9 cellular contexts compared by ENCODE assay signal in the genomic region with DNA sequence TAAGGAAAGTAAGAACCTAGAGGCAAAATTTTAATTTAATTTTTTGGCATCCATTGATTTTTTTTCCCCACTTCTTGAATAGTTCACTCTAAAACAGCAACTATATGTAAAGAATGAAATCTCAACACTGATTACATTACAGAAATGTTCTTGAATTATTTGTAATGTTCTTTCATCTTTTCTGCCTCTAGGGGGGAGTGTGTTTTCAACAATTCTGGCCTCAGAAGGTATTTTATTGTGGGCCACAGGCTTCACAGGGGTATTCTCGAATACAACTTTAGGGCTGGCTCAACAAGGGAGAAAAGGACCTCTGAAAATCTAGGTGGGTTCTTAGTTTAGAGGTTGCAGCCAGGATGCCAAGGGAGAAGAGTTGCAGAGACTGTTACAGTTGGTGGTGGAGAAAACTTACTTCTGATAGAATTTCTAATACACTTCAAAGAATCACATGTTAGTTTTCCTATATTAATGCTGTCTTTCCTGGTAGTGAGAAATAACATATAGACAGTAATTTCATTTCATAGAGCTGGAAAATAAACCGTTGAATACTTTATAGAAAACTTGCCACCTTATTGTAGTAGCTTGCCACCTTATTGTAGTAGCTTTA. TPM values are rescaled to one million over a fixed set of nuclear protein-coding genes. Genes with fewer than 3 reads are reported as not detected.
A peak's percentile ranks its signal among the peaks of the same experiment; 100 is the strongest.
DNase-seq lines count a peak whose midpoint lies in the region; ATAC-seq and TF ChIP-seq lines count a peak whose summit lies in the region.
"Had no signal": no experiment of that assay in that cellular context is flagged by ENCODE, and none has a peak within 500 bp of the region (broad histone marks: within the 10 kb centered on the region; RNA-seq: fewer than 3 reads in every experiment).

No MANE protein-coding gene starts in this region.

- H3K4me3 ChIP-seq in GM12865 (ENCODE audit: low read depth, low read length): no peak overlapping the region
- H3K4me3 ChIP-seq in NB4 (ENCODE audit: low read depth, low read length): no peak overlapping the region
- no peak overlapping the region for H3K4me3 ChIP-seq in suprapubic skin

- no peak for TF ChIP-seq EP300 in suprapubic skin (IDR thresholded peaks at IDR 0.05)

- peaks cover 16% of the 10 kb centered on the region for H3K27me3 ChIP-seq in suprapubic skin

- intact Hi-C loops in activated T-helper 2 cell treated with anti-CD3 and anti-CD28 coated beads, Interferon-gamma antibody, Interleukin-2, Interleukin-4, amounts not matched to agents 10 μg/mL and 5 μg/mL and 100 μg/mL, durations not matched to agents 14 hours and 24 hours and 36 hours (cut with micrococcal nuclease): loop anchor here (5.0 to 10.0 kb wide), 2 partner anchors 235 to 587 kb away; no protein-coding TSS in a partner anchor

- ATAC-seq in HG03196 (IDR thresholded peaks at IDR 0.05; ENCODE audit: unreplicated experiment): no peak

- H3K4me3 Mint-ChIP-seq in osteocyte (ENCODE audit: unreplicated experiment): peak overlapping the region; percentile 51
- no peak overlapping the region for H3K4me3 Mint-ChIP-seq in activated T-helper 2 cell treated with anti-CD3 and anti-CD28 coated beads, Interferon-gamma antibody, Interleukin-2, Interleukin-4, amounts not matched to agents 10 μg/mL and 5 μg/mL and 100 μg/mL, durations not matched to agents 14 hours and 24 hours and 36 hours (ENCODE audit: low read depth)

- 43% methylated on average over 2 of the region's 2 CpGs for WGBS in suprapubic skin

- no peaks in the 10 kb centered on the region for H3K27me3 Mint-ChIP-seq in osteocyte (ENCODE audit: unreplicated experiment)
- H3K27me3 Mint-ChIP-seq in activated T-helper 2 cell treated with anti-CD3 and anti-CD28 coated beads, Interferon-gamma antibody, Interleukin-2, Interleukin-4, amounts not matched to agents 10 μg/mL and 5 μg/mL and 100 μg/mL, durations not matched to agents 14 hours and 24 hours and 36 hours (ENCODE audit: low read depth): peaks cover 44% of the 10 kb centered on the region

- TF ChIP-seq CTCF in GM12865 (IDR thresholded peaks at IDR 0.05; ENCODE audit: insufficient read depth, low read depth, low read length, missing control alignments) (peak; percentile 33), NB4 (IDR thresholded peaks at IDR 0.05; ENCODE audit: low read depth, low read length) (peak; percentile 28), osteocyte (IDR thresholded peaks at IDR 0.05) (peak; percentile 77), suprapubic skin (IDR thresholded peaks at IDR 0.05) (no peak)

- peak overlapping the region; percentile 12 for H3K27ac Mint-ChIP-seq in osteocyte (ENCODE audit: unreplicated experiment)
- H3K27ac Mint-ChIP-seq in activated T-helper 2 cell treated with anti-CD3 and anti-CD28 coated beads, Interferon-gamma antibody, Interleukin-2, Interleukin-4, amounts not matched to agents 10 μg/mL and 5 μg/mL and 100 μg/mL, durations not matched to agents 14 hours and 24 hours and 36 hours: no peak overlapping the region

- H3K9me3 ChIP-seq in suprapubic skin: no peaks in the 10 kb centered on the region

- peaks cover 21% of the 10 kb centered on the region for H3K4me1 ChIP-seq in suprapubic skin

- no peak for TF ChIP-seq POLR2A in NB4 (IDR thresholded peaks at IDR 0.05; ENCODE audit: extremely low read depth, insufficient read length)
- no peak for TF ChIP-seq POLR2A in suprapubic skin (IDR thresholded peaks at IDR 0.05)

- H3K27ac ChIP-seq in suprapubic skin: no peak overlapping the region
- H3K27ac ChIP-seq: HL-60 had no signal

- peaks cover 18% of the 10 kb centered on the region for H3K4me1 Mint-ChIP-seq in osteocyte (ENCODE audit: unreplicated experiment)
- peaks cover 15% of the 10 kb centered on the region for H3K4me1 Mint-ChIP-seq in activated T-helper 2 cell treated with anti-CD3 and anti-CD28 coated beads, Interferon-gamma antibody, Interleukin-2, Interleukin-4, amounts not matched to agents 10 μg/mL and 5 μg/mL and 100 μg/mL, durations not matched to agents 14 hours and 24 hours and 36 hours (ENCODE audit: low read depth)

- no peaks in the 10 kb centered on the region for H3K36me3 Mint-ChIP-seq in osteocyte (ENCODE audit: unreplicated experiment)
- H3K36me3 Mint-ChIP-seq in activated T-helper 2 cell treated with anti-CD3 and anti-CD28 coated beads, Interferon-gamma antibody, Interleukin-2, Interleukin-4, amounts not matched to agents 10 μg/mL and 5 μg/mL and 100 μg/mL, durations not matched to agents 14 hours and 24 hours and 36 hours (ENCODE audit: low read depth): no peaks in the 10 kb centered on the region

- DNase-seq in GM12865 (ENCODE audit: low read depth) (peak; percentile 23), NB4 (ENCODE audit: low read depth) (peak; percentile 50), cerebellar cortex (ENCODE audit: low spot score) (peak; percentile 3), osteocyte (ENCODE audit: extremely low spot score, unreplicated experiment) (no peak), suprapubic skin (ENCODE audit: low spot score in 2 of 2) (no peak), NCI-H128 (lab: John Stamatoyannopoulos, UW; ENCODE audit: unreplicated experiment) (no peak)
- DNase-seq in activated T-helper 2 cell treated with anti-CD3 and anti-CD28 coated beads, Interferon-gamma antibody, Interleukin-2, Interleukin-4, amounts not matched to agents 10 μg/mL and 5 μg/mL and 100 μg/mL, durations not matched to agents 14 hours and 24 hours and 36 hours (ENCODE audit: low spot score): no peak

- H3K36me3 ChIP-seq in suprapubic skin: no peaks in the 10 kb centered on the region

- H3K9me3 Mint-ChIP-seq in osteocyte (ENCODE audit: unreplicated experiment): no peaks in the 10 kb centered on the region
- no peaks in the 10 kb centered on the region for H3K9me3 Mint-ChIP-seq in activated T-helper 2 cell treated with anti-CD3 and anti-CD28 coated beads, Interferon-gamma antibody, Interleukin-2, Interleukin-4, amounts not matched to agents 10 μg/mL and 5 μg/mL and 100 μg/mL, durations not matched to agents 14 hours and 24 hours and 36 hours

RNA-seq across cellular contexts. Expression of a gene that starts 3.6 kb away (rescaled TPM):
- 92.2 and 97.4 TPM in 2 replicates for total RNA-seq in osteocyte
- total RNA-seq in activated T-helper 2 cell treated with anti-CD3 and anti-CD28 coated beads, Interferon-gamma antibody, Interleukin-2, Interleukin-4, amounts not matched to agents 10 μg/mL and 5 μg/mL and 100 μg/mL, durations not matched to agents 14 hours and 24 hours and 36 hours: 0.02 TPM in 1 of 2 replicates, not detected in the other
- 10 to 100 TPM in 1 of 4 donors, 1 to 10 TPM in 3; 6.1 to 10.1 (median 8.1) TPM for total RNA-seq in suprapubic skin

Comparison
In these comparisons a context has a peak if more than half of its experiments do, and no peak if none do; other contexts are left out.
1. DNase-seq: peak in GM12865 (single experiment), NB4 (single experiment) and cerebellar cortex (single experiment); none in osteocyte (single experiment), activated T-helper 2 cell treated with anti-CD3 and anti-CD28 coated beads, Interferon-gamma antibody, Interleukin-2, Interleukin-4, amounts not matched to agents 10 μg/mL and 5 μg/mL and 100 μg/mL, durations not matched to agents 14 hours and 24 hours and 36 hours (single experiment), suprapubic skin (0 of 2) and NCI-H128 (single experiment).
2. CTCF ChIP-seq: peak in GM12865 (single experiment), NB4 (single experiment) and osteocyte (single experiment); none in suprapubic skin (0 of 2).